Comparison of ENCODE assay signal across 26 cellular contexts in genomic region chr5:58012801-58013315, GRCh38.
"Had no signal": no experiment of that assay in that cellular context is flagged by ENCODE, and none has a peak within 500 bp of the region (broad histone marks: within the 10 kb centered on the region; RNA-seq: fewer than 3 reads in every experiment).

No MANE protein-coding gene starts in this region.

- ATAC-seq: activated T-cell treated with anti-CD3 and anti-CD28 coated beads, Interleukin-2, amount 50 U/mL, for 72 hours; Panc1 had no signal

- H3K27ac ChIP-seq: adrenal gland, breast epithelium, RWPE1, SJCRH30, VCaP had no signal

- H3K4me3 ChIP-seq: adrenal gland, breast epithelium, SJCRH30 had no signal

- DNase-seq: activated CD4-positive, alpha-beta memory T cell treated with anti-CD3 and anti-CD28 coated beads, Interleukin-2, amount 10 ng/mL, durations not matched to agents 7 days and 5 days; activated CD4-positive, alpha-beta T cell treated with anti-CD3 and anti-CD28 coated beads, Interleukin-2, amount 10 ng/mL, durations not matched to agents 7 days and 5 days; activated CD4-positive, CD25-positive, alpha-beta regulatory T cell; activated CD8-positive, alpha-beta memory T cell treated with anti-CD3 and anti-CD28 coated beads, Interleukin-2, amount 50 U/mL, for 4 hours; activated gamma-delta T cell treated with Interleukin-2 at 50 U/mL for 16 hours; activated naive CD4-positive, alpha-beta T cell treated with anti-CD3 and anti-CD28 coated beads, Interleukin-2, amount 50 U/mL, for 16 hours; activated naive CD8-positive, alpha-beta T cell treated with anti-CD3 and anti-CD28 coated beads, Interleukin-2, amount 10 ng/mL, durations not matched to agents 7 days and 5 days; activated T-cell treated with anti-CD3 and anti-CD28 coated beads, Interleukin-2, amount 50 U/mL, for 72 hours; adrenal gland; anterior cingulate cortex; Kasumi-1; NCI-H1105 treated with DMSO at 0.1 percent for 48 hours; NCI-H1436 treated with DMSO at 0.1 percent for 48 hours; NCI-H187; NCI-H2081; NCI-H446; NCI-H524 treated with DMSO at 0.1 percent for 48 hours; NCI-H774; Right ventricle myocardium superior; SK-N-SH; T-helper 1 cell had no signal

- H3K27me3 ChIP-seq: adrenal gland, breast epithelium, SJCRH30 had no signal

- H3K36me3 ChIP-seq: adrenal gland, breast epithelium, SJCRH30 had no signal
